ENCODE assay signal across 19 cellular contexts in the genomic region with DNA sequence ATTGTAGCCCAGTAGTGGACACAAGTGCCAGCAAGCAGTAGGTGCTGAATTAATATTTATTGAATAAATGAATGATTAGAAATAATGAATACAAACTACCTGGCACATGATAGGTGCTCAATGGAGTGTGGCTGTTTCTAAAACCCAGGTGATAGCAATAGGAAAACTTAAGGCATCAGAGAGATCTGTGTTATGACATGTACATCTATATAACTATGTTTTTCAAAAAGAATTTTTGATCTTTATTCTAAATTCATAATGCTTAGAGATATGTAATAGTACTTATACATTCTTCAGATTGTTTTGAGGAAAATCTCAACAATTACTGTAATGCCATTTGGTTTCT.
"Had no signal": no experiment of that assay in that cellular context is flagged by ENCODE, and none has a peak within 500 bp of the region (broad histone marks: within the 10 kb centered on the region; RNA-seq: fewer than 3 reads in every experiment).

No MANE protein-coding gene starts in this region.

- H3K27me3 ChIP-seq: ascending aorta, esophagus squamous epithelium, right lobe of liver had no signal

- DNase-seq: activated CD4-positive, alpha-beta T cell treated with anti-CD3 and anti-CD28 coated beads for 48 hours; activated CD4-positive, alpha-beta T cell treated with anti-CD3 and anti-CD28 coated beads, Interleukin-2, amount 50 U/mL, for 48 hours; activated CD8-positive, alpha-beta memory T cell treated with anti-CD3 and anti-CD28 coated beads for 24 hours; activated effector memory CD4-positive, alpha-beta T cell treated with anti-CD3 and anti-CD28 coated beads, Interleukin-2, amount 50 U/mL, for 16 hours; activated naive CD4-positive, alpha-beta T cell treated with anti-CD3 and anti-CD28 coated beads for 36 hours; activated naive CD8-positive, alpha-beta T cell treated with anti-CD3 and anti-CD28 coated beads, Interleukin-2, amount 10 ng/mL, durations not matched to agents 7 days and 5 days; activated T-cell treated with anti-CD3 and anti-CD28 coated beads, Interleukin-2, amount 50 U/mL, for 1 hour; caudate nucleus; endodermal cell; esophagus squamous epithelium; left ventricle myocardium superior; right lobe of liver; stimulated activated CD4-positive, alpha-beta T cell treated with anti-CD3 and anti-CD28 coated beads, Interleukin-4, amount 100 ng/mL, for 24 hours; T-helper 9 cell; trophoblast cell had no signal

- H3K9me3 ChIP-seq: ascending aorta, esophagus squamous epithelium, right lobe of liver, thoracic aorta had no signal

- H3K27ac ChIP-seq: esophagus squamous epithelium, right lobe of liver, skin epidermis, VCaP had no signal

- H3K4me3 ChIP-seq: esophagus squamous epithelium, right lobe of liver, skin epidermis, thoracic aorta had no signal
